Comparison of ENCODE assay signal across 11 cellular contexts in the genomic region with DNA sequence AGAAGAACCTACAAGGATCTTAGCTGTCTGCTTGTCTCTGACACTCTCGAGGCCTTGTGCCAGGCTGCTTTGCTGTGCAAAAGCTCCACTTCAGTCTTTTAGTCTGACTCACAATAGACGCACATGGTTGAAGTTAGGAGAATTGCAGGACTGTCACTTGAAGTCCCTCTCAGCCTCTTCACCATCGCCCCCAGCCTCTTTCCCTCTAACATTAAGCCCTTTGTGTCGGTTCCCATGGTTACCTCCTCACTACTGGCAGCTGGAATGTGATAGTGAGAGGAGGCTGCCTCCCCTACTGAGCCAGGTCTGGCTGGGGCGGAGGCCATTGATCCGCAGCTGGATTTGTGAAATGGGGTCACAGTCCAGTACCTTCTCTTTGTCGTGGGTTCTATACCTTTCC.
DNase-seq lines count a peak whose midpoint lies in the region; ATAC-seq and TF ChIP-seq lines count a peak whose summit lies in the region.
"Had no signal": no experiment of that assay in that cellular context is flagged by ENCODE, and none has a peak within 500 bp of the region (broad histone marks: within the 10 kb centered on the region; RNA-seq: fewer than 3 reads in every experiment).

No MANE protein-coding gene starts in this region.

- intact Hi-C loops in A673 (cut with micrococcal nuclease; ENCODE audit: unreplicated experiment): no loop called here

- peak overlapping the region; percentile 75 for H3K27ac Mint-ChIP-seq in WTC11
- H3K27ac Mint-ChIP-seq: activated T-cell treated with anti-CD3 and anti-CD28 coated beads, Interleukin-2, amount 50 U/mL, for 24 hours had no signal

- CTCF ChIA-PET in WTC11 (lab: Charles Lee) (interaction anchor here (0.6 to 1.2 kb wide), 5 partner anchors 8 to 107 kb away, joined by 3 to 7 read pairs (median 4); no protein-coding TSS in a partner anchor), A673 (lab: Charles Lee) (no interaction called here)

- H4K20me1 ChIP-seq in BLaER1 treated with 17β-estradiol and CSF1 and Interleukin-3, amounts not matched to agents 10 nM and 100 nM: peaks cover 0 to 20% (median 0%) of the 10 kb centered on the region in 11 experiments; a peak in 2 of 22 replicates

- peaks cover 0 to 23% (median 0%) of the 10 kb centered on the region in 11 experiments; a peak in 4 of 22 replicates for H3K27me3 ChIP-seq in BLaER1 treated with 17β-estradiol and CSF1 and Interleukin-3, amounts not matched to agents 10 nM and 100 nM
- H3K27me3 ChIP-seq in HUES48 (ENCODE audit: control insufficient read depth, insufficient read depth, low read length) (no peaks in the 10 kb centered on the region), Peyer's patch (no peaks in the 10 kb centered on the region), A673 (replicated peaks; ENCODE audit: insufficient read depth, low read depth, low read length, poor library complexity) (no peaks in the 10 kb centered on the region)

- no peaks in the 10 kb centered on the region for H3K9me3 ChIP-seq in BLaER1 treated with 17β-estradiol and CSF1 and Interleukin-3, amounts not matched to agents 10 nM and 100 nM (replicated peaks in 1 of 11)
- H3K9me3 ChIP-seq in HUES48 (ENCODE audit: control insufficient read depth, insufficient read depth, low read length): no peaks in the 10 kb centered on the region
- no peaks in the 10 kb centered on the region for H3K9me3 ChIP-seq in Peyer's patch
- no peaks in the 10 kb centered on the region for H3K9me3 ChIP-seq in A673 (ENCODE audit: low read depth, low read length, poor library complexity, severe bottlenecking)
- H3K9me3 ChIP-seq: heart left ventricle had no signal

- H3K4me3 ChIP-seq in BLaER1 treated with 17β-estradiol and CSF1 and Interleukin-3, amounts not matched to agents 10 nM and 100 nM: no peak overlapping the region
- no peak overlapping the region for H3K4me3 ChIP-seq in HUES48 (ENCODE audit: low read depth, low read length)
- no peak overlapping the region for H3K4me3 ChIP-seq in Peyer's patch
- no peak overlapping the region for H3K4me3 ChIP-seq in A673 (ENCODE audit: low read depth, low read length, poor library complexity, severe bottlenecking)
- H3K4me3 ChIP-seq: heart left ventricle had no signal

- no peak overlapping the region for H3K4me3 Mint-ChIP-seq in WTC11
- H3K4me3 Mint-ChIP-seq: activated T-cell treated with anti-CD3 and anti-CD28 coated beads, Interleukin-2, amount 50 U/mL, for 24 hours had no signal

- no peak for TF ChIP-seq POLR2A in Peyer's patch (IDR thresholded peaks at IDR 0.05)

- ATAC-seq in WTC11 (peak; percentile 92), esophagus mucosa (no peak), HG02885 (IDR thresholded peaks at IDR 0.05; ENCODE audit: poor library complexity, unreplicated experiment) (no peak)

- POLR2A ChIA-PET in WTC11 (lab: Charles Lee): no interaction called here
- POLR2A ChIA-PET in A673 (lab: Charles Lee; ENCODE audit: low non-redundant PET): no interaction called here

- H3K36me3 ChIP-seq in BLaER1 treated with 17β-estradiol and CSF1 and Interleukin-3, amounts not matched to agents 10 nM and 100 nM: peaks cover 0 to 36% (median 0%) of the 10 kb centered on the region in 11 experiments; a peak in 5 of 22 replicates
- H3K36me3 ChIP-seq in HUES48 (ENCODE audit: control insufficient read depth, insufficient read depth, low read length) (no peaks in the 10 kb centered on the region), Peyer's patch (no peaks in the 10 kb centered on the region), A673 (ENCODE audit: insufficient read depth, low read length, poor library complexity, severe bottlenecking) (no peaks in the 10 kb centered on the region)
- H3K36me3 ChIP-seq: heart left ventricle had no signal

- peaks cover 91% of the 10 kb centered on the region for H3K4me1 Mint-ChIP-seq in WTC11

- H3K36me3 Mint-ChIP-seq in WTC11: peaks cover 9% of the 10 kb centered on the region

- TF ChIP-seq CTCF in WTC11 (IDR thresholded peaks at IDR 0.05) (no peak), Peyer's patch (IDR thresholded peaks at IDR 0.05) (no peak), A673 (conservative IDR thresholded peaks at IDR 0.05; ENCODE audit: low read depth, low read length) (no peak)

- BruUV-seq in A673 (replicated peaks; lab: Mats Ljungman, UMichigan): no TSS peak

- DNase-seq in WTC11 (ENCODE audit: low spot score): peak; percentile 77
- peak; percentile 25 for DNase-seq in kidney glomerular epithelial cell (lab: John Stamatoyannopoulos, UW)
- DNase-seq in Peyer's patch: no peak
- no peak for DNase-seq in A673 (ENCODE audit: low spot score)
- DNase-seq: activated T-cell treated with anti-CD3 and anti-CD28 coated beads, Interleukin-2, amount 50 U/mL, for 24 hours; heart left ventricle; T1000 had no signal

- no peaks in the 10 kb centered on the region for H3K9me3 Mint-ChIP-seq in WTC11
- H3K9me3 Mint-ChIP-seq: activated T-cell treated with anti-CD3 and anti-CD28 coated beads, Interleukin-2, amount 50 U/mL, for 24 hours had no signal

- H3K27ac ChIP-seq in BLaER1 treated with 17β-estradiol and CSF1 and Interleukin-3, amounts not matched to agents 10 nM and 100 nM: peak overlapping the region in 1 of 11 experiments; percentile 33; a peak in 3 of 22 replicates
- peak overlapping the region; percentile 62 for H3K27ac ChIP-seq in HUES48 (ENCODE audit: low read depth, low read length)
- no peak overlapping the region for H3K27ac ChIP-seq in Peyer's patch
- no peak overlapping the region for H3K27ac ChIP-seq in A673 (ENCODE audit: low read depth, low read length, poor library complexity, severe bottlenecking)
- H3K27ac ChIP-seq: heart left ventricle had no signal

- H3K27me3 Mint-ChIP-seq in WTC11 (ENCODE audit: low read depth): no peaks in the 10 kb centered on the region

- no peak overlapping the region for H3K9ac ChIP-seq in BLaER1 treated with 17β-estradiol and CSF1 and Interleukin-3, amounts not matched to agents 10 nM and 100 nM
- H3K9ac ChIP-seq in HUES48 (ENCODE audit: low read depth, low read length): no peak overlapping the region

- peak overlapping the region in 9 of 11 experiments; percentile 18 to 76 (median 57); a peak in 17 of 22 replicates for H3K4me2 ChIP-seq in BLaER1 treated with 17β-estradiol and CSF1 and Interleukin-3, amounts not matched to agents 10 nM and 100 nM

- H3K4me1 ChIP-seq in BLaER1 treated with 17β-estradiol and CSF1 and Interleukin-3, amounts not matched to agents 10 nM and 100 nM: peaks cover 0 to 70% (median 42%) of the 10 kb centered on the region in 10 experiments; a peak in 18 of 20 replicates
- H3K4me1 ChIP-seq in HUES48 (ENCODE audit: control insufficient read depth, insufficient read depth, low read length) (peaks cover 50% of the 10 kb centered on the region), Peyer's patch (peaks cover 0 to 24% (median 0%) of the 10 kb centered on the region in 4 donors), A673 (ENCODE audit: insufficient read depth, low read length, poor library complexity, severe bottlenecking) (no peaks in the 10 kb centered on the region)

TF ChIP-seq in WTC11, 78 proteins besides CTCF, POLR2A, EP300 and RAD21 (continues in another document):
- TF ChIP-seq ZNF232 (CRISPR knock-in tag; IDR thresholded peaks at IDR 0.05) (no peak), TP53 (CRISPR knock-in tag; IDR thresholded peaks at IDR 0.05) (no peak)
- TF ChIP-seq, protein P1, sequence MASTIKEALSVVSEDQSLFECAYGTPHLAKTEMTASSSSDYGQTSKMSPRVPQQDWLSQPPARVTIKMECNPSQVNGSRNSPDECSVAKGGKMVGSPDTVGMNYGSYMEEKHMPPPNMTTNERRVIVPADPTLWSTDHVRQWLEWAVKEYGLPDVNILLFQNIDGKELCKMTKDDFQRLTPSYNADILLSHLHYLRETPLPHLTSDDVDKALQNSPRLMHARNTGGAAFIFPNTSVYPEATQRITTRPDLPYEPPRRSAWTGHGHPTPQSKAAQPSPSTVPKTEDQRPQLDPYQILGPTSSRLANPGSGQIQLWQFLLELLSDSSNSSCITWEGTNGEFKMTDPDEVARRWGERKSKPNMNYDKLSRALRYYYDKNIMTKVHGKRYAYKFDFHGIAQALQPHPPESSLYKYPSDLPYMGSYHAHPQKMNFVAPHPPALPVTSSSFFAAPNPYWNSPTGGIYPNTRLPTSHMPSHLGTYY (CRISPR knock-in tag; IDR thresholded peaks at IDR 0.05): no peak
- TF ChIP-seq, protein P2, sequence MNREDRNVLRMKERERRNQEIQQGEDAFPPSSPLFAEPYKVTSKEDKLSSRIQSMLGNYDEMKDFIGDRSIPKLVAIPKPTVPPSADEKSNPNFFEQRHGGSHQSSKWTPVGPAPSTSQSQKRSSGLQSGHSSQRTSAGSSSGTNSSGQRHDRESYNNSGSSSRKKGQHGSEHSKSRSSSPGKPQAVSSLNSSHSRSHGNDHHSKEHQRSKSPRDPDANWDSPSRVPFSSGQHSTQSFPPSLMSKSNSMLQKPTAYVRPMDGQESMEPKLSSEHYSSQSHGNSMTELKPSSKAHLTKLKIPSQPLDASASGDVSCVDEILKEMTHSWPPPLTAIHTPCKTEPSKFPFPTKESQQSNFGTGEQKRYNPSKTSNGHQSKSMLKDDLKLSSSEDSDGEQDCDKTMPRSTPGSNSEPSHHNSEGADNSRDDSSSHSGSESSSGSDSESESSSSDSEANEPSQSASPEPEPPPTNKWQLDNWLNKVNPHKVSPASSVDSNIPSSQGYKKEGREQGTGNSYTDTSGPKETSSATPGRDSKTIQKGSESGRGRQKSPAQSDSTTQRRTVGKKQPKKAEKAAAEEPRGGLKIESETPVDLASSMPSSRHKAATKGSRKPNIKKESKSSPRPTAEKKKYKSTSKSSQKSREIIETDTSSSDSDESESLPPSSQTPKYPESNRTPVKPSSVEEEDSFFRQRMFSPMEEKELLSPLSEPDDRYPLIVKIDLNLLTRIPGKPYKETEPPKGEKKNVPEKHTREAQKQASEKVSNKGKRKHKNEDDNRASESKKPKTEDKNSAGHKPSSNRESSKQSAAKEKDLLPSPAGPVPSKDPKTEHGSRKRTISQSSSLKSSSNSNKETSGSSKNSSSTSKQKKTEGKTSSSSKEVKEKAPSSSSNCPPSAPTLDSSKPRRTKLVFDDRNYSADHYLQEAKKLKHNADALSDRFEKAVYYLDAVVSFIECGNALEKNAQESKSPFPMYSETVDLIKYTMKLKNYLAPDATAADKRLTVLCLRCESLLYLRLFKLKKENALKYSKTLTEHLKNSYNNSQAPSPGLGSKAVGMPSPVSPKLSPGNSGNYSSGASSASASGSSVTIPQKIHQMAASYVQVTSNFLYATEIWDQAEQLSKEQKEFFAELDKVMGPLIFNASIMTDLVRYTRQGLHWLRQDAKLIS (CRISPR knock-in tag; IDR thresholded peaks at IDR 0.05; ENCODE audit: borderline replicate concordance): no peak
- TF ChIP-seq, protein P3, sequence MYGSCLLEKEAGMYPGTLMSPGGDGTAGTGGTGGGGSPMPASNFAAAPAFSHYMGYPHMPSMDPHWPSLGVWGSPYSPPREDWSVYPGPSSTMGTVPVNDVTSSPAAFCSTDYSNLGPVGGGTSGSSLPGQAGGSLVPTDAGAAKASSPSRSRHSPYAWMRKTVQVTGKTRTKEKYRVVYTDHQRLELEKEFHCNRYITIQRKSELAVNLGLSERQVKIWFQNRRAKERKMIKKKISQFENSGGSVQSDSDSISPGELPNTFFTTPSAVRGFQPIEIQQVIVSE (CRISPR knock-in tag; IDR thresholded peaks at IDR 0.05; ENCODE audit: borderline replicate concordance): no peak

Comparison
In these comparisons a context has a peak if more than half of its experiments do, and no peak if none do; other contexts are left out.
1. DNase-seq: peak in WTC11 (single experiment) and kidney glomerular epithelial cell (single experiment); none in Peyer's patch (0 of 3) and A673 (single experiment).